In the genomic region with DNA sequence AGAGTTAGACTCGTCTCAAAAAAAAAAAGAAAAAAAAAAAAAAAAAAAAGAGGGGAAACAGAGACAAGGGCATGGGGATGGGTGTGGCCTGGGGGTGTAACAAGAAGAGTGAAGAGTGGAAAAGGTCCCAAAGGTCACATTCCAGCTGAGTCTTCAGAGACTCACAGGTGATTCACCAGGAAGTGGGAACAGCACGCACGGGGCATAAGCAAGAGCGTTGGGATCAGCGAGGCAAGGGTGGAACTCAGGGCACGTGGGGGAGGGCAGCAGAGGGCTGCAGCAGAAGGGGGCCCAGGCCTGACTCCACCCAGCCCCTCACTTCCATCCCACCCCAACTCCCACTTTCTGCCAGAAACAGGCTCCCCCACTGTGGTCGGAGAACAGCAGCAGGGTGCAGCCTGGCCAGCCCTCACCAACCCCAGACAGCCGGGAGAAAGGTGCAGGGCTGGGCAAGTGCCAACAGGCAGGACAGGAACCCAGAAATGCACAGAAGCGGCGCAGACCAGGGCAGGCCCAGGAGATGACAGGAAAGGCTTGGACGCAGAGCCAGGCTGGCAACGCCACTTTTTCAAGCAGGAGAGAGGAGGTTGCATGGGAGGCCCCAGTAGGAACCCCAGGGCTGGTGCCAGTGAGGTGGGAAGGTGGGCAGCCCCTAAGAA, we compare ENCODE assay signal across 13 cellular contexts. TPM values are rescaled to one million over a fixed set of nuclear protein-coding genes. Genes with fewer than 3 reads are reported as not detected.
A peak's percentile ranks its signal among the peaks of the same experiment; 100 is the strongest.
DNase-seq lines count a peak whose midpoint lies in the region; ATAC-seq and TF ChIP-seq lines count a peak whose summit lies in the region.
"Had no signal": no experiment of that assay in that cellular context is flagged by ENCODE, and none has a peak within 500 bp of the region (broad histone marks: within the 10 kb centered on the region; RNA-seq: fewer than 3 reads in every experiment).

No MANE protein-coding gene starts in this region.

- peaks cover 39% of the 10 kb centered on the region for H3K9me1 ChIP-seq in IMR-90 (ENCODE audit: insufficient read depth, low read length)

- 0 out of 2 replicates have a peak overlapping the region, but pooled peaks have one; percentile 37 for H3K14ac ChIP-seq in IMR-90 (replicated peaks; ENCODE audit: low read depth, low read length)

- in situ Hi-C loops in IMR-90 (cut with MboI; ENCODE audit: low sequenced_read_pairs), result no loop called here
- in situ Hi-C loops in mammary epithelial cell (cut with MboI; ENCODE audit: low sequenced_read_pairs in 2 of 2), result loop anchor here (25.0 kb wide), 2 partner anchors 211 to 486 kb away; no protein-coding TSS in a partner anchor

- H2BK5ac ChIP-seq in IMR-90 (ENCODE audit: low read depth, low read length, poor library complexity, severe bottlenecking), result peak overlapping the region; percentile 37

- CTCF ChIA-PET in IMR-90 (lab: Yijun Ruan, JAX), result interaction anchor here (0.6 kb wide), 1 partner anchor 11 kb away, joined by 3 read pairs; no protein-coding TSS in a partner anchor
- CTCF ChIA-PET in mammary epithelial cell (lab: Charles Lee; ENCODE audit: low non-redundant PET), result no interaction called here

- peak overlapping the region; percentile 43 for H2AFZ ChIP-seq in IMR-90 (replicated peaks; ENCODE audit: low read length, poor library complexity)
- H2AFZ ChIP-seq in mammary epithelial cell (ENCODE audit: low read depth, low read length), result peak overlapping the region; percentile 35

- H3K79me1 ChIP-seq in IMR-90 (ENCODE audit: low read depth in 1 of 2, low read length in 2 of 2), result peaks cover 49 to 93% of the 10 kb centered on the region in 2 experiments

- H4K5ac ChIP-seq in IMR-90 (ENCODE audit: low read depth, low read length), result no peak overlapping the region

- no peak for TF ChIP-seq RAD21 in IMR-90 (IDR thresholded peaks at IDR 0.05; ENCODE audit: low read length)

- H3K4me2 ChIP-seq in IMR-90 (ENCODE audit: low read depth, low read length) (no peak overlapping the region), mammary epithelial cell (ENCODE audit: insufficient read depth, low read depth, low read length) (peak overlapping the region; percentile 42)

- H3K9me3 ChIP-seq in IMR-90 (ENCODE audit: control insufficient read depth, insufficient read depth, low read length) (no peaks in the 10 kb centered on the region), mammary epithelial cell (replicated peaks; ENCODE audit: insufficient read depth, low read length) (no peaks in the 10 kb centered on the region), mucosa of descending colon (no peaks in the 10 kb centered on the region), prostate gland (no peaks in the 10 kb centered on the region)
- H3K9me3 ChIP-seq: BLaER1 had no signal

- DNase-seq in AG08396 (ENCODE audit: low spot score), result peak; percentile 52
- peak; percentile 78 for DNase-seq in IMR-90
- DNase-seq in mammary epithelial cell, result peak; percentile 96
- no peak for DNase-seq in mucosa of descending colon
- no peak for DNase-seq in prostate gland (ENCODE audit: low spot score)
- DNase-seq: activated CD4-positive, alpha-beta T cell treated with anti-CD3 and anti-CD28 coated beads, Interleukin-2, amount 50 U/mL, for 4 hours; NCI-H1048; NCI-H526 had no signal

- H4K20me1 ChIP-seq in IMR-90 (ENCODE audit: insufficient read depth, low read length), result peaks cover 14% of the 10 kb centered on the region; the same call in 1 of the 2 replicates
- no peaks in the 10 kb centered on the region for H4K20me1 ChIP-seq in mammary epithelial cell (ENCODE audit: insufficient read depth, low read length)
- H4K20me1 ChIP-seq: BLaER1 had no signal

- peak overlapping the region; percentile 93 for H2AK9ac ChIP-seq in IMR-90 (replicated peaks; ENCODE audit: low read depth, low read length, poor library complexity)

- H2AK5ac ChIP-seq in IMR-90 (ENCODE audit: low read depth, low read length), result peak overlapping the region; percentile 89

- H3K27ac ChIP-seq in IMR-90 (ENCODE audit: insufficient read depth, low read length), result peak overlapping the region; percentile 29; the same call in 1 of the 2 replicates
- peak overlapping the region; percentile 92 for H3K27ac ChIP-seq in mammary epithelial cell (ENCODE audit: insufficient read depth, low read depth, low read length)
- H3K27ac ChIP-seq in prostate gland, result no peak overlapping the region
- H3K27ac ChIP-seq: BLaER1, dorsolateral prefrontal cortex had no signal

- intact Hi-C loops in IMR-90 (cut with micrococcal nuclease) (no loop called here), mammary epithelial cell (cut with micrococcal nuclease) (loop anchor here (10.0 kb wide), 3 partner anchors 316 to 676 kb away; a partner anchor contains a TSS), mucosa of descending colon (cut with DNase I, micrococcal nuclease) (no loop called here), prostate gland (cut with DNase I) (loop anchor here (5.0 kb wide), 1 partner anchor 209 kb away; a partner anchor contains a TSS)

- no peak for TF ChIP-seq CTCF in IMR-90 (conservative IDR thresholded peaks at IDR 0.05; ENCODE audit: low read depth, low read length)
- TF ChIP-seq CTCF in mammary epithelial cell (conservative IDR thresholded peaks at IDR 0.05 in 1 of 2, IDR thresholded peaks at IDR 0.05 in 1 of 2; ENCODE audit: extremely low read depth in 1 of 2, insufficient read depth in 1 of 2, low read depth in 1 of 2, low read length in 2 of 2), result no peak
- TF ChIP-seq CTCF in mucosa of descending colon (IDR thresholded peaks at IDR 0.05), result no peak
- TF ChIP-seq CTCF in prostate gland (IDR thresholded peaks at IDR 0.05), result no peak

- WGBS in IMR-90 (ENCODE audit: extremely low coverage in 2 of 2, insufficient read length in 1 of 2), 2 experiments, result 82% methylated on average over 3 of the region's 12 CpGs; no CpG with 5 or more reads in 1 of the 2 experiments
- WGBS in mammary epithelial cell (ENCODE audit: low coverage, missing lambda C conversion rate), result 0% methylated on average over 5 of the region's 12 CpGs
- 60% methylated on average over 12 of the region's 12 CpGs for WGBS in prostate gland

- H3K23ac ChIP-seq in IMR-90 (ENCODE audit: low read depth, low read length), result no peak overlapping the region

- dilution Hi-C loops in IMR-90 (cut with HindIII; ENCODE audit: low sequenced_read_pairs, unreplicated experiment), result no loop called here
- dilution Hi-C loops in mammary epithelial cell (cut with HindIII; ENCODE audit: low sequenced_read_pairs), result loop anchor here (5.0 to 10.0 kb wide), 3 partner anchors 66 to 474 kb away; no protein-coding TSS in a partner anchor

- no TSS peak for BruUV-seq in IMR-90 (replicated peaks; lab: Mats Ljungman, UMichigan)
- no TSS peak for BruUV-seq in mammary epithelial cell (replicated peaks; lab: Mats Ljungman, UMichigan)

- POLR2A ChIA-PET in IMR-90 (lab: Charles Lee; ENCODE audit: unreplicated experiment), result no interaction called here

- peak overlapping the region; percentile 68 for H3K4ac ChIP-seq in IMR-90 (ENCODE audit: low read depth, low read length)

- H3K18ac ChIP-seq in IMR-90 (ENCODE audit: low read depth, low read length), result no peak overlapping the region

- H3K4me1 ChIP-seq in IMR-90 (ENCODE audit: control insufficient read depth, insufficient read depth, low read length), result peaks cover 16% of the 10 kb centered on the region
- H3K4me1 ChIP-seq in mammary epithelial cell (ENCODE audit: insufficient read depth, low read length), result peaks cover 61% of the 10 kb centered on the region
- peaks cover 16% of the 10 kb centered on the region for H3K4me1 ChIP-seq in mucosa of descending colon (ENCODE audit: low read depth)
- H3K4me1 ChIP-seq in prostate gland (replicated peaks), result peaks cover 8% of the 10 kb centered on the region

- peaks cover 31% of the 10 kb centered on the region for H3K36me3 ChIP-seq in IMR-90 (ENCODE audit: control insufficient read depth, insufficient read depth, low read length)
- H3K36me3 ChIP-seq in mammary epithelial cell (ENCODE audit: insufficient read depth, low read length), result peaks cover 28% of the 10 kb centered on the region
- H3K36me3 ChIP-seq in mucosa of descending colon (ENCODE audit: low read depth), result no peaks in the 10 kb centered on the region
- H3K36me3 ChIP-seq in prostate gland, result no peaks in the 10 kb centered on the region

- H4K8ac ChIP-seq in IMR-90 (ENCODE audit: low read depth in 2 of 2, low read length in 2 of 2), result peak overlapping the region; percentile 2 to 63

- no peak for TF ChIP-seq POLR2A in IMR-90 (IDR thresholded peaks at IDR 0.05; ENCODE audit: low read depth, low read length)
- TF ChIP-seq POLR2A in prostate gland (IDR thresholded peaks at IDR 0.05), result no peak

- ATAC-seq in IMR-90 (ENCODE audit: low read depth) (no peak), mucosa of descending colon (peak; percentile 32), HG03439 (IDR thresholded peaks at IDR 0.05; ENCODE audit: unreplicated experiment) (no peak), GM19455 (IDR thresholded peaks at IDR 0.05; ENCODE audit: unreplicated experiment) (no peak), HG02571 (IDR thresholded peaks at IDR 0.05; ENCODE audit: unreplicated experiment) (no peak)

- H4K91ac ChIP-seq in IMR-90 (ENCODE audit: insufficient read depth, low read depth, low read length), result peak overlapping the region; percentile 56

- H3K27me3 ChIP-seq in IMR-90 (ENCODE audit: control insufficient read depth, insufficient read depth, low read length), result no peaks in the 10 kb centered on the region
- H3K27me3 ChIP-seq in mammary epithelial cell (ENCODE audit: insufficient read depth, low read length), result no peaks in the 10 kb centered on the region
- no peaks in the 10 kb centered on the region for H3K27me3 ChIP-seq in prostate gland (replicated peaks; ENCODE audit: insufficient read depth)
- H3K27me3 ChIP-seq: BLaER1, dorsolateral prefrontal cortex had no signal

- peak overlapping the region; percentile 41; the same call in 1 of the 2 replicates for H2BK20ac ChIP-seq in IMR-90 (ENCODE audit: low read depth, low read length)

- H2BK120ac ChIP-seq in IMR-90 (ENCODE audit: low read depth, low read length), result peak overlapping the region; percentile 69; the same call in 1 of the 2 replicates

- H3K56ac ChIP-seq in IMR-90 (ENCODE audit: extremely low read depth, insufficient read depth, low read length), result no peak overlapping the region

- H3K4me3 ChIP-seq in IMR-90 (ENCODE audit: insufficient read depth, low read depth, low read length) (no peak overlapping the region), mammary epithelial cell (replicated peaks in 1 of 3; ENCODE audit: insufficient read depth in 1 of 3, low read depth in 2 of 3, low read length in 3 of 3) (no peak overlapping the region), mucosa of descending colon (no peak overlapping the region), prostate gland (no peak overlapping the region)
- H3K4me3 ChIP-seq: BLaER1, dorsolateral prefrontal cortex had no signal

- H3K79me2 ChIP-seq in mammary epithelial cell (ENCODE audit: insufficient read depth, low read length), result peaks cover 72% of the 10 kb centered on the region

- H2BK15ac ChIP-seq in IMR-90 (ENCODE audit: low read depth, low read length), result 0 out of 3 replicates have a peak overlapping the region, but pooled peaks have one; percentile 61

- H3K9ac ChIP-seq in IMR-90 (ENCODE audit: low read depth, low read length) (no peak overlapping the region), mammary epithelial cell (ENCODE audit: insufficient read depth, low read length) (no peak overlapping the region)
- H3K9ac ChIP-seq: BLaER1 had no signal

RNA-seq across cellular contexts. Expression of a gene that starts 3.3 kb away (rescaled TPM):
- total RNA-seq in IMR-90 (2012; rRNA removed), result 27.4 and 27.8 TPM in 2 replicates
- 36.0 and 39.0 TPM in 2 replicates for polyA plus RNA-seq in IMR-90 (2012; rRNA removed)
- 25.1 and 29.9 TPM in 2 replicates for polyA plus RNA-seq in IMR-90 (2012; cell fraction: cytosol; rRNA removed)
- 31.0 and 35.1 TPM in 2 replicates for polyA plus RNA-seq in IMR-90 (2012; cell fraction: nucleus; rRNA removed; ENCODE audit: low replicate concordance)
- 100 to 1,000 TPM in 1 of 2 donors, 10 to 100 TPM in 1; 73.5 to 107 TPM for total RNA-seq in mammary epithelial cell
- polyA plus RNA-seq in mammary epithelial cell, result 67.1 TPM
- 84.8 TPM for polyA minus RNA-seq in mammary epithelial cell
- total RNA-seq in mucosa of descending colon, result 10 to 100 TPM; 18.4 to 23.9 (median 22.2) TPM
- total RNA-seq in prostate gland, result 10 to 100 TPM; 12.4 to 13.7 TPM

Comparison
In these comparisons a context has a peak if more than half of its experiments do, and no peak if none do; other contexts are left out.
1. DNase-seq: peak in AG08396 (single experiment), IMR-90 (single experiment) and mammary epithelial cell (single experiment); none in mucosa of descending colon (0 of 3) and prostate gland (single experiment).
2. H3K27ac ChIP-seq: peak in IMR-90 (single experiment) and mammary epithelial cell (single experiment); none in prostate gland (0 of 2).
3. intact Hi-C loops: an anchor here in mammary epithelial cell (10.0 kb wide) and prostate gland (5.0 kb wide); none called in IMR-90 and mucosa of descending colon.